ENCODE assay signal across 10 cellular contexts in the genomic region with DNA sequence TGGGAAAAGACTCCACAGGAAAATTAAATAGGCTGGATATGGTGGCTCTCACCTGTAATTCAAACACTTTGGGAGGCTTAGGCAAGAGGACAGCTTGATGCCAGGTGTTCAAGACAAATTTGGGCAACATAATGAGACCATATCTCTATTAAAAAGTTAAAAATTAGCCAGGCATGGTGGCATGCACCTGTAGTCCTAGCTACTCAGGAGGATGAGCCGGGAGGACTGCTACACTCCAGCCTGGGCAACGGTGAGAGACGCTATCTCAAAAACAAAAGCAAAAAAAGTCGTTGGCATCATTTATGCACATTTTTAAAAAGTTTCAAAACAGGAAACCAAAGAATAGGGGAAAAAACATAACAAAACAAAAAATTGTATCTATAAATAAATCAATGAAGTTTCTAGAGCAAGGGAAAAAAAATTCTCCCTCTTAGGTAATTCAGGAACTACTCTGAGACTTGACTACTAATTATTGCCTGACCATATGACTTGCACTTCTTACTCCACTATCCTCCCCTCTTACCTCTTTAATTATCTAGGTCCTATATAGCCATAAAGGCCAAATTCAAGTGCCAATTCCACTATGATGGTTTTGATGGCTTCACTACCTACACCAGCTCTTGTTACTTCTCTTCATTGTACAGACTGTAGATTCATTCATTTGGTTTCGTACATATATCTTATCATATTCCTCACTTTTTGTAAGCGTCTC. TPM values are rescaled to one million over a fixed set of nuclear protein-coding genes. Genes with fewer than 3 reads are reported as not detected.
A peak's percentile ranks its signal among the peaks of the same experiment; 100 is the strongest.
DNase-seq lines count a peak whose midpoint lies in the region; ATAC-seq and TF ChIP-seq lines count a peak whose summit lies in the region.
"Had no signal": no experiment of that assay in that cellular context is flagged by ENCODE, and none has a peak within 500 bp of the region (broad histone marks: within the 10 kb centered on the region; RNA-seq: fewer than 3 reads in every experiment).

No MANE protein-coding gene starts in this region.

- TF ChIP-seq CTCF in VCaP (conservative IDR thresholded peaks at IDR 0.05) (no peak), hepatocyte (IDR thresholded peaks at IDR 0.05; ENCODE audit: poor library complexity) (no peak)

- H4K20me1 ChIP-seq in hepatocyte (ENCODE audit: insufficient read depth, poor library complexity, severe bottlenecking): no peaks in the 10 kb centered on the region

- ATAC-seq in activated T-cell treated with anti-CD3 and anti-CD28 coated beads, Interleukin-2, amount 50 U/mL, for 4 hours: no peak
- no peak for ATAC-seq in stimulated activated naive B cell treated with anti-CD40 and anti-IgM and Interleukin-4, amounts not matched to agents 10 μg/mL and 1 μg/mL and 100 μg/mL, for 72 hours (replicated peaks)
- no peak for ATAC-seq in HG03108 (IDR thresholded peaks at IDR 0.05; ENCODE audit: unreplicated experiment)

- H3K9me3 Mint-ChIP-seq in activated T-cell treated with anti-CD3 and anti-CD28 coated beads, Interleukin-2, amount 50 U/mL, for 4 hours: no peaks in the 10 kb centered on the region
- peaks cover 0 to 2% of the 10 kb centered on the region in 2 donors for H3K9me3 Mint-ChIP-seq in stimulated activated naive B cell treated with anti-CD40 and anti-IgM and Interleukin-4, amounts not matched to agents 10 μg/mL and 1 μg/mL and 100 μg/mL, for 72 hours

- peak overlapping the region; percentile 100 for H3K4me3 Mint-ChIP-seq in activated T-cell treated with anti-CD3 and anti-CD28 coated beads, Interleukin-2, amount 50 U/mL, for 4 hours
- peak overlapping the region; percentile 97 to 99 for H3K4me3 Mint-ChIP-seq in stimulated activated naive B cell treated with anti-CD40 and anti-IgM and Interleukin-4, amounts not matched to agents 10 μg/mL and 1 μg/mL and 100 μg/mL, for 72 hours

- no peak overlapping the region for H2AFZ ChIP-seq in hepatocyte

- H3K27me3 ChIP-seq in hepatocyte: no peaks in the 10 kb centered on the region
- H3K27me3 ChIP-seq: vagina had no signal

- H3K9me3 ChIP-seq in hepatocyte (ENCODE audit: low read depth): no peaks in the 10 kb centered on the region
- H3K9me3 ChIP-seq: vagina had no signal

- no peaks in the 10 kb centered on the region for H3K27me3 Mint-ChIP-seq in activated T-cell treated with anti-CD3 and anti-CD28 coated beads, Interleukin-2, amount 50 U/mL, for 4 hours (ENCODE audit: low read depth)
- H3K27me3 Mint-ChIP-seq in stimulated activated naive B cell treated with anti-CD40 and anti-IgM and Interleukin-4, amounts not matched to agents 10 μg/mL and 1 μg/mL and 100 μg/mL, for 72 hours: no peaks in the 10 kb centered on the region

- WGBS in hepatocyte (ENCODE audit: low lambda C conversion rate, missing lambda C conversion rate): 87% methylated on average over 6 of the region's 6 CpGs

- peaks cover 46% of the 10 kb centered on the region for H3K4me1 Mint-ChIP-seq in activated T-cell treated with anti-CD3 and anti-CD28 coated beads, Interleukin-2, amount 50 U/mL, for 4 hours (ENCODE audit: low read depth)
- peaks cover 16 to 46% of the 10 kb centered on the region in 2 donors for H3K4me1 Mint-ChIP-seq in stimulated activated naive B cell treated with anti-CD40 and anti-IgM and Interleukin-4, amounts not matched to agents 10 μg/mL and 1 μg/mL and 100 μg/mL, for 72 hours

- peaks cover 6% of the 10 kb centered on the region for H3K36me3 Mint-ChIP-seq in activated T-cell treated with anti-CD3 and anti-CD28 coated beads, Interleukin-2, amount 50 U/mL, for 4 hours (ENCODE audit: insufficient read depth)
- H3K36me3 Mint-ChIP-seq in stimulated activated naive B cell treated with anti-CD40 and anti-IgM and Interleukin-4, amounts not matched to agents 10 μg/mL and 1 μg/mL and 100 μg/mL, for 72 hours: peaks cover 22 to 27% of the 10 kb centered on the region in 2 donors

- peak overlapping the region; percentile 45 for H3K4me3 ChIP-seq in hepatocyte

- H3K9me2 ChIP-seq in hepatocyte (replicated peaks; ENCODE audit: insufficient read depth): no peaks in the 10 kb centered on the region

- H3K36me3 ChIP-seq in hepatocyte (replicated peaks; ENCODE audit: insufficient read depth, low read depth): no peaks in the 10 kb centered on the region
- H3K36me3 ChIP-seq: vagina had no signal

- peak overlapping the region; percentile 85 for H3K27ac ChIP-seq in VCaP
- no peak overlapping the region for H3K27ac ChIP-seq in hepatocyte

- DNase-seq in activated T-cell treated with anti-CD3 and anti-CD28 coated beads, Interleukin-2, amount 50 U/mL, for 4 hours: no peak
- DNase-seq in activated T-cell treated with anti-CD3 and anti-CD28 coated beads, Interleukin-2, amount 50 U/mL, for 48 hours: no peak
- DNase-seq in hepatocyte (ENCODE audit: low spot score) (no peak), AG20443 (ENCODE audit: low spot score) (no peak), NCI-H1417 treated with DMSO at 0.1 percent for 48 hours (lab: John Stamatoyannopoulos, UW) (no peak)
- no peak for DNase-seq in stimulated activated naive B cell treated with anti-CD40 and anti-IgM and Interleukin-4, amounts not matched to agents 10 μg/mL and 1 μg/mL and 100 μg/mL, for 72 hours
- DNase-seq: occipital lobe had no signal

- peak overlapping the region; percentile 78 for H3K4me2 ChIP-seq in hepatocyte

- H3K27ac Mint-ChIP-seq in stimulated activated naive B cell treated with anti-CD40 and anti-IgM and Interleukin-4, amounts not matched to agents 10 μg/mL and 1 μg/mL and 100 μg/mL, for 72 hours: peak overlapping the region; percentile 11

- peaks cover 4% of the 10 kb centered on the region for H3K4me1 ChIP-seq in hepatocyte (ENCODE audit: insufficient read depth)

- H3K79me2 ChIP-seq in hepatocyte: peaks cover 60% of the 10 kb centered on the region

RNA-seq across cellular contexts. Expression of a gene that starts 1.6 kb away (rescaled TPM):
- total RNA-seq in activated T-cell treated with anti-CD3 and anti-CD28 coated beads, Interleukin-2, amount 50 U/mL, for 4 hours: 10 to 100 TPM; 45.0 to 47.7 (median 45.0) TPM
- 31.9 and 44.1 TPM in 2 replicates for total RNA-seq in hepatocyte
- polyA plus RNA-seq in hepatocyte: 31.9 and 39.0 TPM in 2 replicates

RNA-seq across cellular contexts. Expression of a gene that starts 16.6 kb away (rescaled TPM):
- total RNA-seq in activated T-cell treated with anti-CD3 and anti-CD28 coated beads, Interleukin-2, amount 50 U/mL, for 4 hours: 1 to 10 TPM; 1.4 to 1.8 (median 1.4) TPM
- total RNA-seq in hepatocyte: 9.6 and 11.8 TPM in 2 replicates
- polyA plus RNA-seq in hepatocyte: 9.5 and 10.9 TPM in 2 replicates

RNA-seq across cellular contexts. Expression of a gene that starts 32.6 kb away (rescaled TPM):
- 10 to 100 TPM; 76.8 to 97.1 (median 92.6) TPM for total RNA-seq in activated T-cell treated with anti-CD3 and anti-CD28 coated beads, Interleukin-2, amount 50 U/mL, for 4 hours
- 51.9 and 55.5 TPM in 2 replicates for total RNA-seq in hepatocyte
- 42.5 and 50.8 TPM in 2 replicates for polyA plus RNA-seq in hepatocyte

RNA-seq across cellular contexts. Expression of a gene that starts 32.8 kb away (rescaled TPM):
- total RNA-seq in activated T-cell treated with anti-CD3 and anti-CD28 coated beads, Interleukin-2, amount 50 U/mL, for 4 hours: 10 to 100 TPM; 25.4 to 30.3 (median 25.9) TPM
- 20.7 and 23.4 TPM in 2 replicates for total RNA-seq in hepatocyte
- polyA plus RNA-seq in hepatocyte: 12.8 and 14.7 TPM in 2 replicates

RNA-seq across cellular contexts. Expression of a gene that starts 53.7 kb away (rescaled TPM):
- total RNA-seq in activated T-cell treated with anti-CD3 and anti-CD28 coated beads, Interleukin-2, amount 50 U/mL, for 4 hours: 10 to 100 TPM; 82.1 to 84.1 (median 84.1) TPM
- 41.8 and 50.9 TPM in 2 replicates for total RNA-seq in hepatocyte
- polyA plus RNA-seq in hepatocyte: 22.1 and 24.1 TPM in 2 replicates
